Comparison of ENCODE assay signal across 1 cellular context in genomic region chr2:86739485-86739884, GRCh38. TPM values are rescaled to one million over a fixed set of nuclear protein-coding genes. Genes with fewer than 3 reads are reported as not detected.
"Had no signal": no experiment of that assay in that cellular context is flagged by ENCODE, and none has a peak within 500 bp of the region (broad histone marks: within the 10 kb centered on the region; RNA-seq: fewer than 3 reads in every experiment).

No MANE protein-coding gene starts in this region.

RNA-seq across cellular contexts. Expression of gene CD8A, which starts 51.2 kb away (rescaled TPM):
- total RNA-seq: cardiac muscle cell had no signal
- polyA plus RNA-seq: cardiac muscle cell had no signal
